Comparison of ENCODE assay signal across 36 cellular contexts in genomic region chrX:42778096-42778495, GRCh38. TPM values are rescaled to one million over a fixed set of nuclear protein-coding genes. Genes with fewer than 3 reads are reported as not detected.
DNase-seq lines count a peak whose midpoint lies in the region; ATAC-seq lines count a peak whose summit lies in the region.
"Had no signal": no experiment of that assay in that cellular context is flagged by ENCODE, and none has a peak within 500 bp of the region (broad histone marks: within the 10 kb centered on the region; RNA-seq: fewer than 3 reads in every experiment).

TSS of gene PPP1R2C (minus strand) at chrX:42778163. CDS start at chrX:42778079, 84 bp downstream.

- H3K36me3 Mint-ChIP-seq in activated T-helper 1 cell treated with anti-CD3 and anti-CD28 coated beads, Interleukin-12 subunit alpha, Interleukin-12 subunit beta, Interleukin-2, Interleukin-4 antibody, amounts not matched to agents 30 ng/mL and 10 ng/mL and 1 ng/mL, durations not matched to agents 14 hours and 24 hours and 36 hours (ENCODE audit: low read depth) = peaks cover 2% of the 10 kb centered on the region
- no peaks in the 10 kb centered on the region for H3K36me3 Mint-ChIP-seq in activated T-cell treated with anti-CD3 and anti-CD28 coated beads, Interleukin-2, amount 50 U/mL, for 4 hours (ENCODE audit: insufficient read depth)
- peaks cover 0 to 3% (median 0%) of the 10 kb centered on the region in 3 donors for H3K36me3 Mint-ChIP-seq in immature natural killer cell
- H3K36me3 Mint-ChIP-seq in stimulated activated naive B cell treated with anti-CD40 and anti-IgM and Interleukin-4, amounts not matched to agents 10 μg/mL and 1 μg/mL and 100 μg/mL, for 72 hours = peaks cover 0 to 6% of the 10 kb centered on the region in 2 donors
- H3K36me3 Mint-ChIP-seq: CD8-positive, alpha-beta T cell had no signal

- H3K4me1 Mint-ChIP-seq in activated T-helper 1 cell treated with anti-CD3 and anti-CD28 coated beads, Interleukin-12 subunit alpha, Interleukin-12 subunit beta, Interleukin-2, Interleukin-4 antibody, amounts not matched to agents 30 ng/mL and 10 ng/mL and 1 ng/mL, durations not matched to agents 14 hours and 24 hours and 36 hours (ENCODE audit: low read depth) = peaks cover 6% of the 10 kb centered on the region
- peaks cover 4% of the 10 kb centered on the region for H3K4me1 Mint-ChIP-seq in activated T-cell treated with anti-CD3 and anti-CD28 coated beads, Interleukin-2, amount 50 U/mL, for 4 hours (ENCODE audit: low read depth)
- peaks cover 0 to 3% of the 10 kb centered on the region in 2 donors for H3K4me1 Mint-ChIP-seq in immature natural killer cell
- H3K4me1 Mint-ChIP-seq in stimulated activated naive B cell treated with anti-CD40 and anti-IgM and Interleukin-4, amounts not matched to agents 10 μg/mL and 1 μg/mL and 100 μg/mL, for 72 hours = peaks cover 13% of the 10 kb centered on the region in 2 donors
- H3K4me1 Mint-ChIP-seq: endodermal cell had no signal

- no peak within 1 kb of the TSS for H3K27ac Mint-ChIP-seq in activated T-helper 1 cell treated with anti-CD3 and anti-CD28 coated beads, Interleukin-12 subunit alpha, Interleukin-12 subunit beta, Interleukin-2, Interleukin-4 antibody, amounts not matched to agents 30 ng/mL and 10 ng/mL and 1 ng/mL, durations not matched to agents 14 hours and 24 hours and 36 hours
- H3K27ac Mint-ChIP-seq in immature natural killer cell = peak within 1 kb of the TSS in 3 of 6 donors; percentile 4 to 55 (median 48)
- H3K27ac Mint-ChIP-seq in stimulated activated naive B cell treated with anti-CD40 and anti-IgM and Interleukin-4, amounts not matched to agents 10 μg/mL and 1 μg/mL and 100 μg/mL, for 72 hours = peak within 1 kb of the TSS; percentile 52
- H3K27ac Mint-ChIP-seq: activated naive CD4-positive, alpha-beta T cell treated with anti-CD3 and anti-CD28 coated beads, Interleukin-2, amount 10 ng/mL, durations not matched to agents 7 days and 5 days; CD8-positive, alpha-beta T cell; endodermal cell; T-helper 2 cell treated with Interferon-gamma antibody and Interleukin-4, amounts not matched to agents 5 μg/mL and 100 μg/mL, for 36 hours had no signal

- ATAC-seq in activated T-cell treated with anti-CD3 and anti-CD28 coated beads, Interleukin-2, amount 50 U/mL, for 4 hours = peak in 1 of 2 donors; percentile 35
- peak in 1 of 2 donors; percentile 20 for ATAC-seq in stimulated activated naive B cell treated with anti-CD40 and anti-IgM and Interleukin-4, amounts not matched to agents 10 μg/mL and 1 μg/mL and 100 μg/mL, for 72 hours (replicated peaks)
- ATAC-seq: A549; CD8-positive, alpha-beta T cell; esophagus mucosa; PC-3; stimulated activated naive CD8-positive, alpha-beta T cell treated with anti-CD3 and anti-CD28 coated beads, Interleukin-15, amount 100 ng/mL, for 72 hours had no signal

- intact Hi-C loops in activated T-helper 1 cell treated with anti-CD3 and anti-CD28 coated beads, Interleukin-12 subunit alpha, Interleukin-12 subunit beta, Interleukin-2, Interleukin-4 antibody, amounts not matched to agents 30 ng/mL and 10 ng/mL and 1 ng/mL, durations not matched to agents 14 hours and 24 hours and 36 hours (cut with micrococcal nuclease) = no loop called here

- H3K4me3 Mint-ChIP-seq in activated T-helper 1 cell treated with anti-CD3 and anti-CD28 coated beads, Interleukin-12 subunit alpha, Interleukin-12 subunit beta, Interleukin-2, Interleukin-4 antibody, amounts not matched to agents 30 ng/mL and 10 ng/mL and 1 ng/mL, durations not matched to agents 14 hours and 24 hours and 36 hours = no peak within 1 kb of the TSS
- no peak within 1 kb of the TSS for H3K4me3 Mint-ChIP-seq in activated T-cell treated with anti-CD3 and anti-CD28 coated beads, Interleukin-2, amount 50 U/mL, for 4 hours
- peak within 1 kb of the TSS in 1 of 5 donors; percentile 16 for H3K4me3 Mint-ChIP-seq in immature natural killer cell
- H3K4me3 Mint-ChIP-seq in stimulated activated naive B cell treated with anti-CD40 and anti-IgM and Interleukin-4, amounts not matched to agents 10 μg/mL and 1 μg/mL and 100 μg/mL, for 72 hours = no peak within 1 kb of the TSS
- H3K4me3 Mint-ChIP-seq: activated naive CD4-positive, alpha-beta T cell treated with anti-CD3 and anti-CD28 coated beads, Interleukin-2, amount 10 ng/mL, durations not matched to agents 7 days and 5 days; CD8-positive, alpha-beta T cell; endodermal cell; stimulated activated naive CD8-positive, alpha-beta T cell treated with anti-CD3 and anti-CD28 coated beads, Interleukin-15, amount 100 ng/mL, for 72 hours; T-helper 2 cell treated with Interferon-gamma antibody and Interleukin-4, amounts not matched to agents 5 μg/mL and 100 μg/mL, for 36 hours had no signal

- DNase-seq in activated T-helper 1 cell treated with Interleukin-2 at 50 U/mL for 16 hours (ENCODE audit: low read depth) (peak; percentile 30), immature natural killer cell (peak; percentile 13 to 61 (median 56)), NCI-H1694 treated with DMSO at 0.1 percent for 48 hours (lab: John Stamatoyannopoulos, UW) (no peak), GF-D8 (lab: John Stamatoyannopoulos, UW) (no peak), SIG-M5 (lab: John Stamatoyannopoulos, UW) (no peak)
- no peak for DNase-seq in activated T-helper 1 cell treated with anti-CD3 and anti-CD28 coated beads, Interleukin-12 subunit alpha, Interleukin-12 subunit beta, Interleukin-2, Interleukin-4 antibody, amounts not matched to agents 30 ng/mL and 10 ng/mL and 1 ng/mL, durations not matched to agents 14 hours and 24 hours and 36 hours (ENCODE audit: low spot score)
- peak; percentile 44 for DNase-seq in activated T-cell treated with anti-CD3 and anti-CD28 coated beads, Interleukin-2, amount 50 U/mL, for 4 hours
- no peak for DNase-seq in stimulated activated naive B cell treated with anti-CD40 and anti-IgM and Interleukin-4, amounts not matched to agents 10 μg/mL and 1 μg/mL and 100 μg/mL, for 72 hours
- DNase-seq: activated CD4-positive, alpha-beta T cell treated with anti-CD3 and anti-CD28 coated beads, Interleukin-2, amount 50 U/mL, for 1 hour; activated naive CD4-positive, alpha-beta T cell treated with anti-CD3 and anti-CD28 coated beads, Interleukin-2, amount 10 ng/mL, durations not matched to agents 7 days and 5 days; AML-193; aorta; cortex of kidney; DMS 273 treated with DMSO at 0.1 percent for 48 hours; EL; endodermal cell; foreskin melanocyte; mesenchymal stem cell; NCI-H1048; NCI-H187; NCI-H524; NK-92 treated with Interleukin-12 subunit alpha and Interleukin-12 subunit beta, amount 100 ng/mL, for 24 hours; nucleus accumbens; PC-3; Right ventricle myocardium superior; sigmoid colon; stimulated activated CD4-positive, alpha-beta T cell treated with anti-CD3 and anti-CD28 coated beads, Interleukin-15, amount 100 ng/mL, for 24 hours; stimulated activated naive CD8-positive, alpha-beta T cell treated with anti-CD3 and anti-CD28 coated beads, Interleukin-15, amount 100 ng/mL, for 72 hours; thyroid gland; WERI-Rb-1 had no signal

- H3K27me3 Mint-ChIP-seq in activated T-helper 1 cell treated with anti-CD3 and anti-CD28 coated beads, Interleukin-12 subunit alpha, Interleukin-12 subunit beta, Interleukin-2, Interleukin-4 antibody, amounts not matched to agents 30 ng/mL and 10 ng/mL and 1 ng/mL, durations not matched to agents 14 hours and 24 hours and 36 hours (ENCODE audit: insufficient read depth) = no peaks in the 10 kb centered on the region
- H3K27me3 Mint-ChIP-seq in activated T-cell treated with anti-CD3 and anti-CD28 coated beads, Interleukin-2, amount 50 U/mL, for 4 hours (ENCODE audit: low read depth) = no peaks in the 10 kb centered on the region
- peaks cover 0 to 5% (median 1%) of the 10 kb centered on the region in 3 donors for H3K27me3 Mint-ChIP-seq in immature natural killer cell (ENCODE audit: low read depth in 3 of 3)
- peaks cover 0 to 20% of the 10 kb centered on the region in 2 donors for H3K27me3 Mint-ChIP-seq in stimulated activated naive B cell treated with anti-CD40 and anti-IgM and Interleukin-4, amounts not matched to agents 10 μg/mL and 1 μg/mL and 100 μg/mL, for 72 hours
- H3K27me3 Mint-ChIP-seq: activated naive CD4-positive, alpha-beta T cell treated with anti-CD3 and anti-CD28 coated beads, Interleukin-2, amount 10 ng/mL, durations not matched to agents 7 days and 5 days; stimulated activated naive CD8-positive, alpha-beta T cell treated with anti-CD3 and anti-CD28 coated beads, Interleukin-15, amount 100 ng/mL, for 72 hours had no signal

- H3K9me3 Mint-ChIP-seq in activated T-helper 1 cell treated with anti-CD3 and anti-CD28 coated beads, Interleukin-12 subunit alpha, Interleukin-12 subunit beta, Interleukin-2, Interleukin-4 antibody, amounts not matched to agents 30 ng/mL and 10 ng/mL and 1 ng/mL, durations not matched to agents 14 hours and 24 hours and 36 hours = peaks cover 12% of the 10 kb centered on the region
- H3K9me3 Mint-ChIP-seq in activated T-cell treated with anti-CD3 and anti-CD28 coated beads, Interleukin-2, amount 50 U/mL, for 4 hours = peaks cover 5% of the 10 kb centered on the region
- H3K9me3 Mint-ChIP-seq in immature natural killer cell = peaks cover 0 to 2% (median 0%) of the 10 kb centered on the region in 6 donors
- H3K9me3 Mint-ChIP-seq in stimulated activated naive B cell treated with anti-CD40 and anti-IgM and Interleukin-4, amounts not matched to agents 10 μg/mL and 1 μg/mL and 100 μg/mL, for 72 hours = peaks cover 4 to 15% of the 10 kb centered on the region in 2 donors
- H3K9me3 Mint-ChIP-seq: CD8-positive, alpha-beta T cell had no signal

RNA-seq across cellular contexts. Expression of gene PPP1R2C, which starts in this region (rescaled TPM):
- total RNA-seq in activated T-helper 1 cell treated with anti-CD3 and anti-CD28 coated beads, Interleukin-12 subunit alpha, Interleukin-12 subunit beta, Interleukin-2, Interleukin-4 antibody, amounts not matched to agents 30 ng/mL and 10 ng/mL and 1 ng/mL, durations not matched to agents 14 hours and 24 hours and 36 hours = not detected in 2 replicates
- not detected for total RNA-seq in activated T-cell treated with anti-CD3 and anti-CD28 coated beads, Interleukin-2, amount 50 U/mL, for 4 hours
- under 1 TPM in 1 of 3 donors, not detected in 2; 0.24 TPM for polyA plus RNA-seq in immature natural killer cell
- total RNA-seq: aorta; cardiac muscle cell; CD8-positive, alpha-beta T cell; endodermal cell; esophagus mucosa; H4; PC-3; Right ventricle myocardium superior; sigmoid colon; thyroid gland had no signal
- polyA plus RNA-seq: A549, aorta, cardiac muscle cell, sigmoid colon had no signal

Comparison
In these comparisons a context has a peak if more than half of its experiments do, and no peak if none do; other contexts are left out.
1. Peak in DNase-seq in activated T-cell treated with anti-CD3 and anti-CD28 coated beads, Interleukin-2, amount 50 U/mL, for 4 hours; RNA of the gene not detected or under 1 TPM.
2. Peak in DNase-seq in immature natural killer cell; RNA of the gene not detected or under 1 TPM.